19 cellular contexts compared by ENCODE assay signal in the genomic region with DNA sequence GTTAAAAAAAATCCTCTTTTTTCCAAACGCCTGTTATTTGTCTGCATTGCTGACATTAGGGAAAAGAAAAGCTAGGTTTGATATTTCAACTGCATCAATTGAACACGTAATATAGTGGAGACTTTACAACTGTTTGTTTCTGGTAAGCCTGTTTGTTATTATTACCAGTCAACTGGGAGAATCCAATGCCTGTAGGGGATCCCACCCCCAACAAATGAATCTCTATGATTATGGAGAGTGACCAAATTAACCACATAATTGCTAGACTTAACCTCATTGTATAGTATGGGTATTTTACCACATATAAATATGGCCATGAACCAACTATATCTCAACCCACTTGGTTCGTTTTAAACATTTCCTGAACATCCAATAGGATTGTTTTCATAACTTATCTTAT.
"Had no signal": no experiment of that assay in that cellular context is flagged by ENCODE, and none has a peak within 500 bp of the region (broad histone marks: within the 10 kb centered on the region; RNA-seq: fewer than 3 reads in every experiment).

No MANE protein-coding gene starts in this region.

- H3K27me3 ChIP-seq: colonic mucosa, esophagus squamous epithelium, gastroesophageal sphincter, neutrophil, right lobe of liver, testis, transverse colon had no signal

- DNase-seq: colonic mucosa; dermis blood vessel endothelial cell; esophagus squamous epithelium; glutamatergic neuron; mammary epithelial cell; mucosa of descending colon; naive thymus-derived CD8-positive, alpha-beta T cell; psoas muscle; retina; right lobe of liver; stimulated activated CD4-positive, alpha-beta T cell treated with anti-CD3 and anti-CD28 coated beads, Interleukin-4, amount 100 ng/mL, for 1 hour; stimulated activated CD8-positive, alpha-beta memory T cell treated with anti-CD3 and anti-CD28 coated beads, Interleukin-4, amount 100 ng/mL, for 48 hours; stimulated activated naive CD8-positive, alpha-beta T cell treated with anti-CD3 and anti-CD28 coated beads, Interleukin-15, Interleukin-2, amounts not matched to agents 100 U/mL and 50 U/mL, for 24 hours; testis; transverse colon had no signal

- H3K36me3 ChIP-seq: colonic mucosa, esophagus squamous epithelium, gastroesophageal sphincter, neutrophil, right lobe of liver, transverse colon had no signal

- H3K4me3 ChIP-seq: colonic mucosa, esophagus squamous epithelium, gastroesophageal sphincter, mucosa of descending colon, psoas muscle, right lobe of liver, testis, transverse colon had no signal

- H3K9me3 ChIP-seq: colonic mucosa, esophagus squamous epithelium, gastroesophageal sphincter, mucosa of descending colon, neutrophil, psoas muscle, right lobe of liver, testis, transverse colon had no signal

- H3K27ac ChIP-seq: colonic mucosa, esophagus squamous epithelium, gastroesophageal sphincter, neutrophil, psoas muscle, right lobe of liver, testis, transverse colon had no signal

- ATAC-seq: gastroesophageal sphincter; left lobe of liver; mucosa of descending colon; naive thymus-derived CD8-positive, alpha-beta T cell; psoas muscle; right lobe of liver; stimulated activated effector memory CD8-positive, alpha-beta T cell treated with anti-CD3 and anti-CD28 coated beads, Interleukin-12 subunit alpha, Interleukin-12 subunit beta, amount 100 ng/mL, for 72 hours; stimulated activated naive CD8-positive, alpha-beta T cell treated with anti-CD3 and anti-CD28 coated beads, Interleukin-15, Interleukin-2, amounts not matched to agents 100 U/mL and 50 U/mL, for 24 hours had no signal

- H3K4me1 ChIP-seq: colonic mucosa, esophagus squamous epithelium, gastroesophageal sphincter, psoas muscle, right lobe of liver, testis, transverse colon had no signal
